Comparison of ENCODE assay signal across 2 cellular contexts in genomic region chr17:41529491-41529915, GRCh38.
TF ChIP-seq lines count a peak whose summit lies in the region.

No MANE protein-coding gene starts in this region.

TF ChIP-seq in A549, 52 proteins besides CTCF, POLR2A, EP300 and RAD21 (continued from another document):
- TF ChIP-seq RCOR1 (IDR thresholded peaks at IDR 0.05; ENCODE audit: low read depth, low read length) (no peak), TP53 (CRISPR knock-in tag; IDR thresholded peaks at IDR 0.05) (no peak), NPAS2 (CRISPR knock-in tag; IDR thresholded peaks at IDR 0.05; ENCODE audit: borderline replicate concordance) (no peak), MAFK (IDR thresholded peaks at IDR 0.05; ENCODE audit: partially characterized antibody) (no peak), CEBPB (IDR thresholded peaks at IDR 0.05) (no peak)

TF ChIP-seq in SK-N-SH treated with all-trans-retinoic acid at 6 μM for 48 hours, 23 proteins besides CTCF, POLR2A, EP300 and RAD21 (continued from another document):
- TF ChIP-seq PATZ1 (CRISPR knock-in tag; IDR thresholded peaks at IDR 0.05; ENCODE audit: borderline replicate concordance) (no peak), ZFP3 (CRISPR knock-in tag; IDR thresholded peaks at IDR 0.05) (no peak), TOX (CRISPR knock-in tag; IDR thresholded peaks at IDR 0.05; ENCODE audit: borderline replicate concordance) (no peak), BACH2 (CRISPR knock-in tag; IDR thresholded peaks at IDR 0.05; ENCODE audit: borderline replicate concordance) (no peak), RARB (CRISPR knock-in tag; IDR thresholded peaks at IDR 0.05) (no peak), ARNTL (CRISPR knock-in tag; IDR thresholded peaks at IDR 0.05; ENCODE audit: borderline replicate concordance, low read depth) (no peak)
